1 cellular context compared by ENCODE assay signal in the genomic region with DNA sequence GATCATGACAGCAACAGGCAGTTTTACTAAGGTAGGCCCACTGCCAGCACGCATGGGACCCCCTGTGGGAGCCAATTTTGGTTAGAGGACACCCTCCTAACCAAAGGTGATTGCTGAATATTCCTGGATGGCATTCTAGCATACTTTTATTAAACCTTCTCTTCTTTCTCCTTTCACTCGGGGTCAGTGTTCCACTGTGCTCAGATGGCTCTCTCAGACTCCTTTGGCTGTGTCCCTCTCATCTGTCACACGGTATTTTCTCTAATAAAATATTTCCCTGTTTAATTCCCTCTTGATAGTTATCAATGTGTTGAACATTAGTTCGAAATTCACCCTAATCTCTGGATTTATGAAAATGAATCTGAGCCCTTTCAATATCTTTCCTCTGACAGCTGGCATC.
TF ChIP-seq lines count a peak whose summit lies in the region.

No MANE protein-coding gene starts in this region.

TF ChIP-seq in GM23338, 12 proteins besides CTCF, POLR2A, EP300 and RAD21:
- TF ChIP-seq, protein P1, sequence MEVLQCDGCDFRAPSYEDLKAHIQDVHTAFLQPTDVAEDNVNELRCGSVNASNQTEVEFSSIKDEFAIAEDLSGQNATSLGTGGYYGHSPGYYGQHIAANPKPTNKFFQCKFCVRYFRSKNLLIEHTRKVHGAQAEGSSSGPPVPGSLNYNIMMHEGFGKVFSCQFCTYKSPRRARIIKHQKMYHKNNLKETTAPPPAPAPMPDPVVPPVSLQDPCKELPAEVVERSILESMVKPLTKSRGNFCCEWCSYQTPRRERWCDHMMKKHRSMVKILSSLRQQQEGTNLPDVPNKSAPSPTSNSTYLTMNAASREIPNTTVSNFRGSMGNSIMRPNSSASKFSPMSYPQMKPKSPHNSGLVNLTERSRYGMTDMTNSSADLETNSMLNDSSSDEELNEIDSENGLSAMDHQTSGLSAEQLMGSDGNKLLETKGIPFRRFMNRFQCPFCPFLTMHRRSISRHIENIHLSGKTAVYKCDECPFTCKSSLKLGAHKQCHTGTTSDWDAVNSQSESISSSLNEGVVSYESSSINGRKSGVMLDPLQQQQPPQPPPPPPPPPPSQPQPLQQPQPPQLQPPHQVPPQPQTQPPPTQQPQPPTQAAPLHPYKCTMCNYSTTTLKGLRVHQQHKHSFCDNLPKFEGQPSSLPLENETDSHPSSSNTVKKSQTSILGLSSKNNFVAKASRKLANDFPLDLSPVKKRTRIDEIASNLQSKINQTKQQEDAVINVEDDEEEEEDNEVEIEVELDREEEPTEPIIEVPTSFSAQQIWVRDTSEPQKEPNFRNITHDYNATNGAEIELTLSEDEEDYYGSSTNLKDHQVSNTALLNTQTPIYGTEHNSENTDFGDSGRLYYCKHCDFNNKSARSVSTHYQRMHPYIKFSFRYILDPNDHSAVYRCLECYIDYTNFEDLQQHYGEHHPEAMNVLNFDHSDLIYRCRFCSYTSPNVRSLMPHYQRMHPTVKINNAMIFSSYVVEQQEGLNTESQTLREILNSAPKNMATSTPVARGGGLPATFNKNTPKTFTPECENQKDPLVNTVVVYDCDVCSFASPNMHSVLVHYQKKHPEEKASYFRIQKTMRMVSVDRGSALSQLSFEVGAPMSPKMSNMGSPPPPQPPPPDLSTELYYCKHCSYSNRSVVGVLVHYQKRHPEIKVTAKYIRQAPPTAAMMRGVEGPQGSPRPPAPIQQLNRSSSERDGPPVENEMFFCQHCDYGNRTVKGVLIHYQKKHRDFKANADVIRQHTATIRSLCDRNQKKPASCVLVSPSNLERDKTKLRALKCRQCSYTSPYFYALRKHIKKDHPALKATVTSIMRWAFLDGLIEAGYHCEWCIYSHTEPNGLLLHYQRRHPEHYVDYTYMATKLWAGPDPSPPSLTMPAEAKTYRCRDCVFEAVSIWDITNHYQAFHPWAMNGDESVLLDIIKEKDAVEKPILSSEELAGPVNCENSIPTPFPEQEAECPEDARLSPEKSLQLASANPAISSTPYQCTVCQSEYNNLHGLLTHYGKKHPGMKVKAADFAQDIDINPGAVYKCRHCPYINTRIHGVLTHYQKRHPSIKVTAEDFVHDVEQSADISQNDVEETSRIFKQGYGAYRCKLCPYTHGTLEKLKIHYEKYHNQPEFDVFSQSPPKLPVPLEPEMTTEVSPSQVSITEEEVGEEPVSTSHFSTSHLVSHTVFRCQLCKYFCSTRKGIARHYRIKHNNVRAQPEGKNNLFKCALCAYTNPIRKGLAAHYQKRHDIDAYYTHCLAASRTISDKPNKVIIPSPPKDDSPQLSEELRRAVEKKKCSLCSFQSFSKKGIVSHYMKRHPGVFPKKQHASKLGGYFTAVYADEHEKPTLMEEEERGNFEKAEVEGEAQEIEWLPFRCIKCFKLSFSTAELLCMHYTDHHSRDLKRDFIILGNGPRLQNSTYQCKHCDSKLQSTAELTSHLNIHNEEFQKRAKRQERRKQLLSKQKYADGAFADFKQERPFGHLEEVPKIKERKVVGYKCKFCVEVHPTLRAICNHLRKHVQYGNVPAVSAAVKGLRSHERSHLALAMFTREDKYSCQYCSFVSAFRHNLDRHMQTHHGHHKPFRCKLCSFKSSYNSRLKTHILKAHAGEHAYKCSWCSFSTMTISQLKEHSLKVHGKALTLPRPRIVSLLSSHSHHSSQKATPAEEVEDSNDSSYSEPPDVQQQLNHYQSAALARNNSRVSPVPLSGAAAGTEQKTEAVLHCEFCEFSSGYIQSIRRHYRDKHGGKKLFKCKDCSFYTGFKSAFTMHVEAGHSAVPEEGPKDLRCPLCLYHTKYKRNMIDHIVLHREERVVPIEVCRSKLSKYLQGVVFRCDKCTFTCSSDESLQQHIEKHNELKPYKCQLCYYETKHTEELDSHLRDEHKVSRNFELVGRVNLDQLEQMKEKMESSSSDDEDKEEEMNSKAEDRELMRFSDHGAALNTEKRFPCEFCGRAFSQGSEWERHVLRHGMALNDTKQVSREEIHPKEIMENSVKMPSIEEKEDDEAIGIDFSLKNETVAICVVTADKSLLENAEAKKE (CRISPR knock-in tag; IDR thresholded peaks at IDR 0.05): no peak
- TF ChIP-seq ZNF114 (CRISPR knock-in tag; IDR thresholded peaks at IDR 0.05): no peak
- TF ChIP-seq ZNF331 (CRISPR knock-in tag; IDR thresholded peaks at IDR 0.05; ENCODE audit: low read depth): no peak
- TF ChIP-seq EZH2phosphoT487 (IDR thresholded peaks at IDR 0.05; ENCODE audit: unreplicated experiment): no peak
- TF ChIP-seq JUNB (IDR thresholded peaks at IDR 0.05; ENCODE audit: unreplicated experiment): no peak
- TF ChIP-seq STAT1 (IDR thresholded peaks at IDR 0.05; ENCODE audit: unreplicated experiment): no peak
- TF ChIP-seq EZH2 (IDR thresholded peaks at IDR 0.05; ENCODE audit: low read depth, unreplicated experiment): no peak
- no peak for TF ChIP-seq POLR2AphosphoS5 (IDR thresholded peaks at IDR 0.05; ENCODE audit: low read depth)
- TF ChIP-seq CREB1 (CRISPR knock-in tag; IDR thresholded peaks at IDR 0.05; ENCODE audit: low read depth): no peak
- no peak for TF ChIP-seq NANOG (IDR thresholded peaks at IDR 0.05; ENCODE audit: borderline replicate concordance)
- TF ChIP-seq, protein P2, sequence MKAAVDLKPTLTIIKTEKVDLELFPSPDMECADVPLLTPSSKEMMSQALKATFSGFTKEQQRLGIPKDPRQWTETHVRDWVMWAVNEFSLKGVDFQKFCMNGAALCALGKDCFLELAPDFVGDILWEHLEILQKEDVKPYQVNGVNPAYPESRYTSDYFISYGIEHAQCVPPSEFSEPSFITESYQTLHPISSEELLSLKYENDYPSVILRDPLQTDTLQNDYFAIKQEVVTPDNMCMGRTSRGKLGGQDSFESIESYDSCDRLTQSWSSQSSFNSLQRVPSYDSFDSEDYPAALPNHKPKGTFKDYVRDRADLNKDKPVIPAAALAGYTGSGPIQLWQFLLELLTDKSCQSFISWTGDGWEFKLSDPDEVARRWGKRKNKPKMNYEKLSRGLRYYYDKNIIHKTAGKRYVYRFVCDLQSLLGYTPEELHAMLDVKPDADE (IDR thresholded peaks at IDR 0.05): no peak
- no peak for TF ChIP-seq REST (IDR thresholded peaks at IDR 0.05; ENCODE audit: unreplicated experiment)
